8 cellular contexts compared by ENCODE assay signal in genomic region chr14:80996049-80996901, GRCh38. TPM values are rescaled to one million over a fixed set of nuclear protein-coding genes. Genes with fewer than 3 reads are reported as not detected.
DNase-seq lines count a peak whose midpoint lies in the region; ATAC-seq and TF ChIP-seq lines count a peak whose summit lies in the region.

No MANE protein-coding gene starts in this region.

- no peaks in the 10 kb centered on the region for H3K36me3 ChIP-seq in A673 (ENCODE audit: insufficient read depth, low read length, poor library complexity, severe bottlenecking)
- no peaks in the 10 kb centered on the region for H3K36me3 ChIP-seq in GM06990 (ENCODE audit: control insufficient read depth, insufficient read depth, low read length)
- H3K36me3 ChIP-seq in endodermal cell (ENCODE audit: control insufficient read depth, insufficient read depth, low read length) = no peaks in the 10 kb centered on the region
- H3K36me3 ChIP-seq in mesendoderm (ENCODE audit: control insufficient read depth, insufficient read depth, low read length) = no peaks in the 10 kb centered on the region
- no peaks in the 10 kb centered on the region for H3K36me3 ChIP-seq in aorta (ENCODE audit: control insufficient read depth in 1 of 2, insufficient read depth in 2 of 2, low read length in 1 of 2)

- H3K4me1 Mint-ChIP-seq in HFFc6 (ENCODE audit: low read depth) (peaks cover 12% of the 10 kb centered on the region), endodermal cell (peaks cover 5% of the 10 kb centered on the region)

- no peak overlapping the region for H2BK15ac ChIP-seq in mesendoderm (replicated peaks; ENCODE audit: low read depth)

- intact Hi-C loops in A673 (cut with micrococcal nuclease; ENCODE audit: unreplicated experiment) (loop anchor here (2.0 kb wide), 2 partner anchors 175 to 469 kb away; no protein-coding TSS in a partner anchor), aorta (cut with DNase I) (loop anchor here (5.0 kb wide), 1 partner anchor 176 kb away; no protein-coding TSS in a partner anchor)

- H3K18ac ChIP-seq in mesendoderm (ENCODE audit: low read length) = no peak overlapping the region

- no peak overlapping the region for H2AK5ac ChIP-seq in mesendoderm (ENCODE audit: low read length)

- H3K79me1 ChIP-seq in mesendoderm (ENCODE audit: low read length) = no peaks in the 10 kb centered on the region

- no peak overlapping the region for H2BK120ac ChIP-seq in mesendoderm (ENCODE audit: low read depth, low read length)

- 79 to 85% methylated on average over 7 to 11 of the region's 13 CpGs for WGBS in endodermal cell (ENCODE audit: insufficient coverage in 1 of 2, insufficient read length in 1 of 2), 2 experiments
- no CpG with 5 or more reads among the region's 13 CpGs for WGBS in mesendoderm (ENCODE audit: extremely low coverage, insufficient coverage, low lambda C conversion rate)
- WGBS in aorta, 2 donors = 31 to 32% methylated on average over 13 of the region's 13 CpGs

- no peaks in the 10 kb centered on the region for H3K79me2 ChIP-seq in mesendoderm (ENCODE audit: control insufficient read depth, insufficient read depth, low read length)

- no peak overlapping the region for H3K56ac ChIP-seq in mesendoderm (ENCODE audit: low read length)

- H3K4me1 ChIP-seq in A673 (ENCODE audit: insufficient read depth, low read length, poor library complexity, severe bottlenecking) (no peaks in the 10 kb centered on the region), endodermal cell (ENCODE audit: control insufficient read depth, insufficient read depth, low read length) (peaks cover 4% of the 10 kb centered on the region), mesendoderm (ENCODE audit: control insufficient read depth, low read depth, low read length) (no peaks in the 10 kb centered on the region), aorta (ENCODE audit: control insufficient read depth in 1 of 2, insufficient read depth in 2 of 2, low read length in 2 of 2) (no peaks in the 10 kb centered on the region)

- H3K9ac ChIP-seq in endodermal cell (ENCODE audit: extremely low read depth, low read length, poor library complexity, severe bottlenecking) = no peak overlapping the region
- H3K9ac ChIP-seq in mesendoderm (ENCODE audit: low read length) = no peak overlapping the region

- TF ChIP-seq CTCF in A673 (conservative IDR thresholded peaks at IDR 0.05; ENCODE audit: low read depth, low read length) = peak; percentile 78
- TF ChIP-seq CTCF in GM06990 (IDR thresholded peaks at IDR 0.05; ENCODE audit: insufficient read depth, low read length, poor library complexity, severe bottlenecking) = peak; percentile 67
- TF ChIP-seq CTCF in HFFc6 (IDR thresholded peaks at IDR 0.05) = peak; percentile 82
- peak; percentile 74 for TF ChIP-seq CTCF in endodermal cell (conservative IDR thresholded peaks at IDR 0.05)

- no TSS peak for BruUV-seq in A673 (replicated peaks; lab: Mats Ljungman, UMichigan)

- H3K27ac ChIP-seq in A673 (ENCODE audit: low read depth, low read length, poor library complexity, severe bottlenecking) (no peak overlapping the region), endodermal cell (ENCODE audit: low read depth, low read length) (no peak overlapping the region), mesendoderm (ENCODE audit: low read depth, low read length) (no peak overlapping the region), aorta (ENCODE audit: low read depth in 1 of 2, low read length in 2 of 2) (no peak overlapping the region)

- no peak overlapping the region for H4K8ac ChIP-seq in mesendoderm (ENCODE audit: low read depth, low read length)

- DNase-seq in A673 (ENCODE audit: low spot score) (peak; percentile 81), GM06990 (ENCODE audit: extremely low read depth, insufficient read length) (peak; percentile 4), HFFc6 (peak; percentile 88), NCI-H1105 (lab: John Stamatoyannopoulos, UW) (peak; percentile 40), SKM-1 treated with dmso at 0.1 percent for 144 hours (lab: John Stamatoyannopoulos, UW; ENCODE audit: unreplicated experiment) (peak; percentile 42), endodermal cell (no peak), mesendoderm (peak; percentile 36), aorta (no peak)

- H3K4me3 ChIP-seq in A673 (ENCODE audit: low read depth, low read length, poor library complexity, severe bottlenecking) (no peak overlapping the region), GM06990 (replicated peaks; ENCODE audit: low read depth, low read length) (no peak overlapping the region), endodermal cell (ENCODE audit: low read length) (no peak overlapping the region), mesendoderm (ENCODE audit: low read length) (no peak overlapping the region), aorta (ENCODE audit: low read length in 2 of 2) (no peak overlapping the region)

- no peak overlapping the region for H3K23ac ChIP-seq in mesendoderm (ENCODE audit: low read length)

- H4K5ac ChIP-seq in mesendoderm (ENCODE audit: low read length) = no peak overlapping the region

- H3K9me3 ChIP-seq in A673 (ENCODE audit: low read depth, low read length, poor library complexity, severe bottlenecking) = no peaks in the 10 kb centered on the region
- no peaks in the 10 kb centered on the region for H3K9me3 ChIP-seq in endodermal cell (ENCODE audit: control insufficient read depth, low read length)
- no peaks in the 10 kb centered on the region for H3K9me3 ChIP-seq in aorta (ENCODE audit: control insufficient read depth, low read length)

- no peak overlapping the region for H3K4me2 ChIP-seq in mesendoderm (ENCODE audit: low read length)

- peak; percentile 87 for ATAC-seq in aorta (ENCODE audit: low FRiP score)

- H3K27me3 Mint-ChIP-seq in HFFc6 (ENCODE audit: insufficient read depth) = peaks cover 5% of the 10 kb centered on the region
- peaks cover 6% of the 10 kb centered on the region for H3K27me3 Mint-ChIP-seq in endodermal cell (ENCODE audit: insufficient read depth)

- H3K36me3 Mint-ChIP-seq in HFFc6 (ENCODE audit: low read depth) = no peaks in the 10 kb centered on the region
- no peaks in the 10 kb centered on the region for H3K36me3 Mint-ChIP-seq in endodermal cell (ENCODE audit: low read depth)

- CTCF ChIA-PET in A673 (lab: Charles Lee) = interaction anchor here (1.2 to 2.1 kb wide), 3 partner anchors 9 to 174 kb away, joined by 3 to 14 read pairs (median 4); no protein-coding TSS in a partner anchor

- peaks cover 25% of the 10 kb centered on the region for H3K27me3 ChIP-seq in A673 (replicated peaks; ENCODE audit: insufficient read depth, low read depth, low read length, poor library complexity)
- H3K27me3 ChIP-seq in GM06990 (replicated peaks; ENCODE audit: control insufficient read depth, insufficient read depth, low read length) = no peaks in the 10 kb centered on the region
- H3K27me3 ChIP-seq in endodermal cell (ENCODE audit: control insufficient read depth, insufficient read depth, low read length, poor library complexity, severe bottlenecking) = peaks cover 7% of the 10 kb centered on the region
- no peaks in the 10 kb centered on the region for H3K27me3 ChIP-seq in mesendoderm (ENCODE audit: insufficient read depth, low read length, poor library complexity)
- no peaks in the 10 kb centered on the region for H3K27me3 ChIP-seq in aorta (ENCODE audit: control insufficient read depth in 1 of 2, insufficient read depth in 2 of 2, low read length in 1 of 2)

- no peak overlapping the region for H3K27ac Mint-ChIP-seq in HFFc6
- no peak overlapping the region for H3K27ac Mint-ChIP-seq in endodermal cell

- POLR2A ChIA-PET in A673 (lab: Charles Lee; ENCODE audit: low non-redundant PET) = no interaction called here

- no peak overlapping the region for H2BK5ac ChIP-seq in mesendoderm (ENCODE audit: low read length)

- H3K4ac ChIP-seq in mesendoderm (ENCODE audit: low read depth, low read length) = no peak overlapping the region

- H3K4me3 Mint-ChIP-seq in HFFc6 (peak overlapping the region; percentile 33; the same call in 1 of the 2 replicates), endodermal cell (no peak overlapping the region)

- H3K9me3 Mint-ChIP-seq in HFFc6 (no peaks in the 10 kb centered on the region), endodermal cell (no peaks in the 10 kb centered on the region)

RNA-seq across cellular contexts. Expression of gene TSHR, which starts 40.9 kb away (rescaled TPM):
- total RNA-seq in A673 (2021) = not detected in 2 replicates
- total RNA-seq in HFFc6 (2021; fragmentation: NEBNext Ultra II Directional; extraction: Animal tissue kit (Norgen Biotek cat#: 25700)) = not detected
- total RNA-seq in endodermal cell = under 1 TPM in 1 of 2 donors, not detected in 1; 0.58 TPM
- 0.25 TPM for polyA plus RNA-seq in endodermal cell (2013, experiment 1 of 2)
- polyA plus RNA-seq in endodermal cell (2013, experiment 2 of 2) = not detected
- not detected for polyA plus RNA-seq in mesendoderm (2013, experiment 1 of 2)
- not detected for polyA plus RNA-seq in mesendoderm (2013, experiment 2 of 2)
- total RNA-seq in aorta = under 1 TPM; 0.29 to 0.30 TPM
- polyA plus RNA-seq in aorta = under 1 TPM in 1 of 2 donors, not detected in 1; 0.13 TPM

RNA-seq across cellular contexts. Expression of gene CEP128, which starts 54.7 kb away (rescaled TPM):
- total RNA-seq in A673 (2021) (27.3 and 35.7 TPM in 2 replicates), endodermal cell (10 to 100 TPM; 21.6 to 29.0 TPM), aorta (1 to 10 TPM; 6.0 to 8.4 TPM)
- total RNA-seq in HFFc6 (2021; fragmentation: NEBNext Ultra II Directional; extraction: Animal tissue kit (Norgen Biotek cat#: 25700)) = 10 to 100 TPM in 1 of 6 experiments, 1 to 10 TPM in 5; 4.8 to 10.3 (median 8.8) TPM
- polyA plus RNA-seq in endodermal cell (2013, experiment 1 of 2) = 8.2 TPM
- 9.9 TPM for polyA plus RNA-seq in endodermal cell (2013, experiment 2 of 2)
- polyA plus RNA-seq in mesendoderm (2013, experiment 1 of 2) = 5.2 TPM
- 5.5 TPM for polyA plus RNA-seq in mesendoderm (2013, experiment 2 of 2)
- 1 to 10 TPM in 1 of 2 donors, under 1 TPM in 1; 0.95 to 2.8 TPM for polyA plus RNA-seq in aorta

Comparison
In these comparisons a context has a peak if more than half of its experiments do, and no peak if none do; other contexts are left out.
1. DNase-seq: peak in A673 (single experiment), GM06990 (single experiment), HFFc6 (single experiment), NCI-H1105 (single experiment), SKM-1 treated with dmso at 0.1 percent for 144 hours (single experiment) and mesendoderm (single experiment); none in endodermal cell (single experiment) and aorta (0 of 2).
2. Peak in every context shown above with its lines, with median percentiles within 50 percentile points of each other: CTCF ChIP-seq.